18 cellular contexts compared by ENCODE assay signal in genomic region chr1:152007047-152007446, GRCh38. TPM values are rescaled to one million over a fixed set of nuclear protein-coding genes. Genes with fewer than 3 reads are reported as not detected.
DNase-seq lines count a peak whose midpoint lies in the region; ATAC-seq, FAIRE-seq and TF ChIP-seq lines count a peak whose summit lies in the region.
"Had no signal": no experiment of that assay in that cellular context is flagged by ENCODE, and none has a peak within 500 bp of the region (broad histone marks: within the 10 kb centered on the region; RNA-seq: fewer than 3 reads in every experiment).

No MANE protein-coding gene starts in this region.

- no peak overlapping the region for H3K27ac Mint-ChIP-seq in MCF 10A (ENCODE audit: low read depth, unreplicated experiment)
- H3K27ac Mint-ChIP-seq in stimulated activated naive CD8-positive, alpha-beta T cell treated with anti-CD3 and anti-CD28 coated beads, Interleukin-15, amount 100 ng/mL, for 72 hours: peak overlapping the region in 1 of 2 donors; percentile 1
- H3K27ac Mint-ChIP-seq: B cell; CD8-positive, alpha-beta T cell; IgD-negative memory B cell had no signal

- CTCF ChIA-PET in mammary epithelial cell (lab: Charles Lee; ENCODE audit: low non-redundant PET): no interaction called here
- CTCF ChIA-PET in MCF 10A (lab: Yijun Ruan, JAX): interaction anchor here (0.6 to 2.7 kb wide), 8 partner anchors 8 to 1372 kb away, joined by 3 to 16 read pairs (median 3); no protein-coding TSS in a partner anchor
- CTCF ChIA-PET in HEK293 (lab: Yijun Ruan, JAX): interaction anchor here (0.6 to 1.4 kb wide), 7 partner anchors 9 to 451 kb away, joined by 3 to 8 read pairs (median 3); no protein-coding TSS in a partner anchor
- CTCF ChIA-PET in K562 (lab: Yijun Ruan, JAX; ENCODE audit: low intra/inter-chr PET ratio): no interaction called here

- intact Hi-C loops in mammary epithelial cell (cut with micrococcal nuclease) (loop anchor here (10.0 kb wide), 2 partner anchors 242 to 412 kb away; partner anchors contain the start of gene MRPL9), MCF 10A (cut with micrococcal nuclease) (no loop called here), K562 (cut with micrococcal nuclease) (no loop called here)

- H3K9me1 ChIP-seq in K562 (ENCODE audit: control insufficient read depth, insufficient read depth, low read length): no peaks in the 10 kb centered on the region

- no peak for FAIRE-seq in K562 (lab: Jason Lieb, UNC)
- FAIRE-seq: GM12878, HTR-8/SVneo had no signal

- BruUV-seq in mammary epithelial cell (replicated peaks; lab: Mats Ljungman, UMichigan) (no TSS peak), MCF 10A (replicated peaks; lab: Mats Ljungman, UMichigan) (no TSS peak), K562 (replicated peaks; lab: Mats Ljungman, UMichigan) (no TSS peak)

- no peaks in the 10 kb centered on the region for H4K20me1 ChIP-seq in mammary epithelial cell (ENCODE audit: insufficient read depth, low read length)
- H4K20me1 ChIP-seq in K562 (replicated peaks; ENCODE audit: control insufficient read depth, insufficient read depth, low read length): no peaks in the 10 kb centered on the region
- H4K20me1 ChIP-seq: BLaER1 treated with 17β-estradiol and CSF1 and Interleukin-3, amounts not matched to agents 10 nM and 100 nM had no signal

- H3K27ac ChIP-seq in mammary epithelial cell (ENCODE audit: insufficient read depth, low read depth, low read length) (no peak overlapping the region), HEK293 (ENCODE audit: extremely low read depth, low read depth, low read length) (no peak overlapping the region), K562 (ENCODE audit: extremely low read depth, low read depth, low read length) (no peak overlapping the region)
- H3K27ac ChIP-seq: BLaER1 treated with 17β-estradiol and CSF1 and Interleukin-3, amounts not matched to agents 10 nM and 100 nM had no signal

- DNase-seq in mammary epithelial cell (no peak), MCF 10A (ENCODE audit: unreplicated experiment) (no peak), K562 (ENCODE audit: extremely low read depth in 1 of 4, low spot score in 3 of 4) (no peak), DMS53 treated with DMSO at 0.1 percent for 48 hours (lab: John Stamatoyannopoulos, UW; ENCODE audit: unreplicated experiment) (no peak)
- DNase-seq in stimulated activated naive CD8-positive, alpha-beta T cell treated with anti-CD3 and anti-CD28 coated beads, Interleukin-15, amount 100 ng/mL, for 72 hours: no peak
- DNase-seq: Calu3; CD8-positive, alpha-beta T cell; DND-41; EL had no signal

- H2AFZ ChIP-seq in mammary epithelial cell (ENCODE audit: low read depth, low read length) (peak overlapping the region; percentile 43), K562 (ENCODE audit: low read depth, low read length) (no peak overlapping the region)

- POLR2A ChIA-PET in MCF 10A (lab: Yijun Ruan, JAX) (interaction anchor here (0.6 kb wide), 2 partner anchors 77 to 815 kb away, joined by 3 read pairs; no protein-coding TSS in a partner anchor), HEK293 (lab: Yijun Ruan, JAX) (no interaction called here), K562 (lab: Yijun Ruan, JAX) (interaction anchor here (0.5 kb wide), 1 partner anchor 71 kb away, joined by 3 read pairs; no protein-coding TSS in a partner anchor)

- TF ChIP-seq RAD21 in K562 (CRISPR knock-in tag; conservative IDR thresholded peaks at IDR 0.05 in 1 of 2, IDR thresholded peaks at IDR 0.05 in 1 of 2): no peak

- H3K27me3 ChIP-seq in mammary epithelial cell (ENCODE audit: insufficient read depth, low read length) (no peaks in the 10 kb centered on the region), K562 (ENCODE audit: control insufficient read depth in 2 of 2, insufficient read depth in 2 of 2, low read length in 2 of 2) (peaks cover 16 to 18% of the 10 kb centered on the region in 2 experiments; a peak in 4 of 5 replicates)
- H3K27me3 ChIP-seq: BLaER1 treated with 17β-estradiol and CSF1 and Interleukin-3, amounts not matched to agents 10 nM and 100 nM had no signal

- no peaks in the 10 kb centered on the region for H3K9me3 Mint-ChIP-seq in MCF 10A (ENCODE audit: unreplicated experiment)
- H3K9me3 Mint-ChIP-seq in stimulated activated naive CD8-positive, alpha-beta T cell treated with anti-CD3 and anti-CD28 coated beads, Interleukin-15, amount 100 ng/mL, for 72 hours: no peaks in the 10 kb centered on the region
- H3K9me3 Mint-ChIP-seq: CD8-positive, alpha-beta T cell; IgD-negative memory B cell had no signal

- peaks cover 16% of the 10 kb centered on the region for H3K4me1 Mint-ChIP-seq in MCF 10A (ENCODE audit: insufficient read depth, unreplicated experiment)
- peaks cover 12% of the 10 kb centered on the region for H3K4me1 Mint-ChIP-seq in stimulated activated naive CD8-positive, alpha-beta T cell treated with anti-CD3 and anti-CD28 coated beads, Interleukin-15, amount 100 ng/mL, for 72 hours
- H3K4me1 Mint-ChIP-seq: B cell, IgD-negative memory B cell had no signal

- WGBS in mammary epithelial cell (ENCODE audit: low coverage, missing lambda C conversion rate): 90% methylated on average over 1 of the region's 2 CpGs
- WGBS in K562 (ENCODE audit: insufficient coverage, low coverage, missing lambda C conversion rate): 0% methylated on average over 2 of the region's 2 CpGs

- H3K9ac ChIP-seq in mammary epithelial cell (ENCODE audit: insufficient read depth, low read length) (no peak overlapping the region), K562 (ENCODE audit: insufficient read depth in 1 of 2, low read depth in 2 of 2, low read length in 2 of 2) (no peak overlapping the region)
- H3K9ac ChIP-seq: BLaER1 treated with 17β-estradiol and CSF1 and Interleukin-3, amounts not matched to agents 10 nM and 100 nM had no signal

- dilution Hi-C loops in mammary epithelial cell (cut with HindIII; ENCODE audit: low sequenced_read_pairs): no loop called here

- in situ Hi-C loops in mammary epithelial cell (cut with MboI; ENCODE audit: low sequenced_read_pairs in 2 of 2): loop anchor here in 1 of 2 donors (10.0 kb wide), 1 partner anchor 82 kb away; no protein-coding TSS in a partner anchor
- in situ Hi-C loops in K562 (cut with MboI): no loop called here

- H3K36me3 Mint-ChIP-seq in MCF 10A (ENCODE audit: insufficient read depth, unreplicated experiment): peaks cover 6% of the 10 kb centered on the region
- H3K36me3 Mint-ChIP-seq: CD8-positive, alpha-beta T cell had no signal

- no peaks in the 10 kb centered on the region for H3K27me3 Mint-ChIP-seq in MCF 10A (ENCODE audit: insufficient read depth, unreplicated experiment)
- peaks cover 27% of the 10 kb centered on the region for H3K27me3 Mint-ChIP-seq in stimulated activated naive CD8-positive, alpha-beta T cell treated with anti-CD3 and anti-CD28 coated beads, Interleukin-15, amount 100 ng/mL, for 72 hours

- H3K9me3 ChIP-seq in mammary epithelial cell (replicated peaks; ENCODE audit: insufficient read depth, low read length) (no peaks in the 10 kb centered on the region), HEK293 (ENCODE audit: control insufficient read depth, insufficient read depth, low read depth, low read length) (no peaks in the 10 kb centered on the region), K562 (replicated peaks; ENCODE audit: control insufficient read depth, insufficient read depth, low read depth, low read length) (no peaks in the 10 kb centered on the region)
- H3K9me3 ChIP-seq: BLaER1 treated with 17β-estradiol and CSF1 and Interleukin-3, amounts not matched to agents 10 nM and 100 nM; HAP-1 had no signal

- no peaks in the 10 kb centered on the region for H3K36me3 ChIP-seq in mammary epithelial cell (ENCODE audit: insufficient read depth, low read length)
- no peaks in the 10 kb centered on the region for H3K36me3 ChIP-seq in HEK293 (ENCODE audit: control insufficient read depth in 2 of 2, insufficient read depth in 1 of 2, low read length in 2 of 2)
- no peaks in the 10 kb centered on the region for H3K36me3 ChIP-seq in K562 (ENCODE audit: control insufficient read depth, insufficient read depth, low read length)
- H3K36me3 ChIP-seq: BLaER1 treated with 17β-estradiol and CSF1 and Interleukin-3, amounts not matched to agents 10 nM and 100 nM; HAP-1 had no signal

- H3K4me3 Mint-ChIP-seq in MCF 10A (ENCODE audit: unreplicated experiment): no peak overlapping the region
- peak overlapping the region in 1 of 2 donors; percentile 9 for H3K4me3 Mint-ChIP-seq in stimulated activated naive CD8-positive, alpha-beta T cell treated with anti-CD3 and anti-CD28 coated beads, Interleukin-15, amount 100 ng/mL, for 72 hours
- H3K4me3 Mint-ChIP-seq: B cell; CD8-positive, alpha-beta T cell; IgD-negative memory B cell had no signal

- no peak for TF ChIP-seq POLR2A in K562 (conservative IDR thresholded peaks at IDR 0.05)

- TF ChIP-seq EP300 in K562 (IDR thresholded peaks at IDR 0.05; ENCODE audit: low read length): no peak

- no peak for TF ChIP-seq CTCF in mammary epithelial cell (conservative IDR thresholded peaks at IDR 0.05 in 1 of 2, IDR thresholded peaks at IDR 0.05 in 1 of 2; ENCODE audit: extremely low read depth in 1 of 2, insufficient read depth in 1 of 2, low read depth in 1 of 2, low read length in 2 of 2)
- TF ChIP-seq CTCF in MCF 10A (IDR thresholded peaks at IDR 0.05; ENCODE audit: unreplicated experiment): no peak
- TF ChIP-seq CTCF in HEK293 (tag by site-specific recombination; IDR thresholded peaks at IDR 0.05): no peak
- no peak for TF ChIP-seq CTCF in K562 (IDR thresholded peaks at IDR 0.05 in 2 of 3, conservative IDR thresholded peaks at IDR 0.05 in 1 of 3; ENCODE audit: insufficient read depth in 2 of 3, low read depth in 1 of 3, low read length in 3 of 3)

- H3K4me2 ChIP-seq in mammary epithelial cell (ENCODE audit: insufficient read depth, low read depth, low read length): no peak overlapping the region
- no peak overlapping the region for H3K4me2 ChIP-seq in K562 (ENCODE audit: insufficient read depth, low read length)
- H3K4me2 ChIP-seq: BLaER1 treated with 17β-estradiol and CSF1 and Interleukin-3, amounts not matched to agents 10 nM and 100 nM had no signal

- H3K79me2 ChIP-seq in mammary epithelial cell (ENCODE audit: insufficient read depth, low read length) (no peaks in the 10 kb centered on the region), K562 (ENCODE audit: control insufficient read depth, insufficient read depth, low read length) (no peaks in the 10 kb centered on the region)

- H3K4me1 ChIP-seq in mammary epithelial cell (ENCODE audit: insufficient read depth, low read length) (peaks cover 20% of the 10 kb centered on the region), HEK293 (ENCODE audit: control insufficient read depth, insufficient read depth, low read length) (no peaks in the 10 kb centered on the region), K562 (replicated peaks in 1 of 2; ENCODE audit: control insufficient read depth in 2 of 2, insufficient read depth in 2 of 2, low read length in 2 of 2) (no peaks in the 10 kb centered on the region)
- H3K4me1 ChIP-seq: HAP-1 had no signal

- ATAC-seq in K562 (no peak), HG02938 (IDR thresholded peaks at IDR 0.05; ENCODE audit: unreplicated experiment) (no peak)
- peak; percentile 67 for ATAC-seq in stimulated activated naive CD8-positive, alpha-beta T cell treated with anti-CD3 and anti-CD28 coated beads, Interleukin-15, amount 100 ng/mL, for 72 hours
- ATAC-seq: CD8-positive, alpha-beta T cell; GM12878 had no signal

- no peak overlapping the region for H3K4me3 ChIP-seq in mammary epithelial cell (replicated peaks in 1 of 3; ENCODE audit: insufficient read depth in 1 of 3, low read depth in 2 of 3, low read length in 3 of 3)
- H3K4me3 ChIP-seq in HEK293 (ENCODE audit: low read depth, low read length): no peak overlapping the region
- no peak overlapping the region for H3K4me3 ChIP-seq in K562
- H3K4me3 ChIP-seq: BLaER1 treated with 17β-estradiol and CSF1 and Interleukin-3, amounts not matched to agents 10 nM and 100 nM; GM12878; HAP-1 had no signal

RNA-seq across cellular contexts. Expression of gene S100A10, which starts 13.4 kb away (rescaled TPM):
- 1,000 to 10,000 TPM in 1 of 2 donors, 100 to 1,000 TPM in 1; 213 to 2,371 TPM for total RNA-seq in mammary epithelial cell
- polyA plus RNA-seq in mammary epithelial cell: 1,008 TPM
- polyA minus RNA-seq in mammary epithelial cell: 997 TPM
- 1,693 and 1,694 TPM in 2 replicates for total RNA-seq in MCF 10A (2022)
- total RNA-seq in K562 (2011; cell fraction: chromatin; rRNA removed; ENCODE audit: low replicate concordance): not detected in 2 replicates
- total RNA-seq in K562 (2011; cell fraction: nucleolus; rRNA removed): not detected in 2 replicates
- not detected in 2 replicates for total RNA-seq in K562 (2011; cell fraction: nucleoplasm; rRNA removed)
- 0.41 TPM in 1 of 2 replicates, not detected in the other for total RNA-seq in K562 (2014; rRNA removed)
- total RNA-seq in K562 (2014; rRNA removed; fragmentation: Illumina TruSeq; extraction: Trizol): 0.35 and 0.44 TPM in 2 replicates
- total RNA-seq in K562 (2015; rRNA removed; fragmentation: Illumina TruSeq; extraction: Trizol): not detected in 2 replicates
- 1.6 and 3.2 TPM in 2 replicates for total RNA-seq in K562 (2021)
- polyA plus RNA-seq in K562 (2011; rRNA removed): 0.61 and 0.73 TPM in 2 replicates
- polyA plus RNA-seq in K562 (2011; cell fraction: cytosol; rRNA removed): 0.16 and 0.52 TPM in 2 replicates
- 0.29 TPM in 1 of 2 replicates, not detected in the other for polyA plus RNA-seq in K562 (2011; cell fraction: nucleus; rRNA removed)
- 1.0 and 1.8 TPM in 2 replicates for polyA plus RNA-seq in K562 (2012)
- polyA plus RNA-seq in K562 (2014; fragmentation: Illumina TruSeq; extraction: Trizol): 0.28 and 0.56 TPM in 2 replicates
- under 1 TPM in 1 of 2 experiments, not detected in 1; 0.32 TPM for polyA plus RNA-seq in K562 (2014; fragmentation: Nextera tagmentation; extraction: Ambion mirVana)
- not detected in 2 replicates for polyA plus RNA-seq in K562 (2014; rRNA removed)
- polyA minus RNA-seq in K562 (2011; rRNA and poly(A)+ RNA removed): 0.93 TPM in 1 of 2 replicates, not detected in the other
- 1.6 and 5.2 TPM in 2 replicates for polyA minus RNA-seq in K562 (2011; cell fraction: cytosol; rRNA and poly(A)+ RNA removed)
- 0.67 TPM in 1 of 2 replicates, not detected in the other for polyA minus RNA-seq in K562 (2011; cell fraction: nucleus; rRNA and poly(A)+ RNA removed)
- total RNA-seq: G401 had no signal

RNA-seq across cellular contexts. Expression of gene S100A11, which starts 29.8 kb away (rescaled TPM):
- 1,000 to 10,000 TPM in 1 of 2 donors, 100 to 1,000 TPM in 1; 395 to 2,534 TPM for total RNA-seq in mammary epithelial cell
- polyA plus RNA-seq in mammary epithelial cell: 4,742 TPM
- 4,355 TPM for polyA minus RNA-seq in mammary epithelial cell
- 1,562 and 1,998 TPM in 2 replicates for total RNA-seq in MCF 10A (2022)
- 8.2 and 16.0 TPM in 2 replicates for total RNA-seq in K562 (2011; cell fraction: chromatin; rRNA removed; ENCODE audit: low replicate concordance)
- total RNA-seq in K562 (2011; cell fraction: nucleolus; rRNA removed): 24.5 and 29.5 TPM in 2 replicates
- total RNA-seq in K562 (2011; cell fraction: nucleoplasm; rRNA removed): 28.2 and 33.8 TPM in 2 replicates
- 131 and 186 TPM in 2 replicates for total RNA-seq in K562 (2014; rRNA removed)
- 145 and 169 TPM in 2 replicates for total RNA-seq in K562 (2014; rRNA removed; fragmentation: Illumina TruSeq; extraction: Trizol)
- total RNA-seq in K562 (2015; rRNA removed; fragmentation: Illumina TruSeq; extraction: Trizol): 239 and 240 TPM in 2 replicates
- total RNA-seq in K562 (2021): 159 and 182 TPM in 2 replicates
- 166 and 235 TPM in 2 replicates for polyA plus RNA-seq in K562 (2011; rRNA removed)
- polyA plus RNA-seq in K562 (2011; cell fraction: cytosol; rRNA removed): 256 and 294 TPM in 2 replicates
- polyA plus RNA-seq in K562 (2011; cell fraction: nucleus; rRNA removed): 41.5 and 53.2 TPM in 2 replicates
- 402 and 871 TPM in 2 replicates for polyA plus RNA-seq in K562 (2012)
- polyA plus RNA-seq in K562 (2014; fragmentation: Illumina TruSeq; extraction: Trizol): 442 and 587 TPM in 2 replicates
- 100 to 1,000 TPM; 790 to 808 TPM for polyA plus RNA-seq in K562 (2014; fragmentation: Nextera tagmentation; extraction: Ambion mirVana)
- 180 and 278 TPM in 2 replicates for polyA plus RNA-seq in K562 (2014; rRNA removed)
- polyA minus RNA-seq in K562 (2011; rRNA and poly(A)+ RNA removed): 99.7 and 166 TPM in 2 replicates
- 79.1 and 110 TPM in 2 replicates for polyA minus RNA-seq in K562 (2011; cell fraction: cytosol; rRNA and poly(A)+ RNA removed)
- polyA minus RNA-seq in K562 (2011; cell fraction: nucleus; rRNA and poly(A)+ RNA removed): 24.4 and 26.1 TPM in 2 replicates
- total RNA-seq: G401 had no signal

Comparison
In these comparisons a context has a peak if more than half of its experiments do, and no peak if none do; other contexts are left out.
1. CTCF ChIA-PET loops: an anchor here in MCF 10A (0.6 to 2.7 kb wide) and HEK293 (0.6 to 1.4 kb wide); none called in mammary epithelial cell and K562.
2. RNA of gene S100A10, which starts 13.4 kb away (total RNA-seq): 213 to 2,371 TPM in mammary epithelial cell and 1,693 to 1,694 TPM in MCF 10A; 0.35 to 3.2 TPM in K562; every median in the first group is over 10 times any median in the second.